Comparison of ENCODE assay signal across 8 cellular contexts in the genomic region with DNA sequence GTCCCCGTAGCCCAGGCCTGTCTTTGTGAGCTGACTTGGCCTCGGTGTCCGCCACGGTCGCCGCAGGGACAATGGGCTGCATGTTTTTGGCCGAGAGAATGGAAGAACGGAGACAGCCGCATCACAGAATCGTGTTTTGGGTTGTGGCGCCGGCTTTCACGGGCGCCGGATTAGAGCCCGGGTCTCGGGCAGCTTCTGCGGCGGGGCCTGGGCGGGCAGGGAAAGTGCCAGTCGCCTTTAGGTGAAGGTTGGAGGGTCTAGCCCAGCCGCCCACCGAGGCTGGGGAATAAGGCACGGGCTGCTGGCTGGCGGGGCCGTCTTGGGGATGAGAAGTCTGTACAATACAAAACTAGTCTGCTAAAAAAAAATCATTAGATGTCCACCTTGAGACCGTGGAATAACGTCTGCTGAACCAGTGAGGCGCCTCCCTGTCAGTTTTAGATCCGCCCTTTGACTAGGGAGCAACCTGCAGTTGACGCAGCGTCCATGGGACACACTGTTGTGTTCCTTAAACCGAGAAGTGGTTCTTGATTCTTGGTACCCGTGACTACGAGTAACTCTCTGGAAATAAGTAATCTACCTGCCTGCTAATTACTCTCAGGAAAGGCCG. TPM values are rescaled to one million over a fixed set of nuclear protein-coding genes. Genes with fewer than 3 reads are reported as not detected.
DNase-seq lines count a peak whose midpoint lies in the region; ATAC-seq, FAIRE-seq and TF ChIP-seq lines count a peak whose summit lies in the region.

No MANE protein-coding gene starts in this region.

- peaks cover 12 to 59% of the 10 kb centered on the region in 2 donors for H3K4me1 ChIP-seq in left lung

- DNase-seq in GM13976 (ENCODE audit: low spot score) (peak; percentile 50), NCI-H1105 treated with DMSO at 0.1 percent for 48 hours (lab: John Stamatoyannopoulos, UW) (peak; percentile 54), chondrocyte (ENCODE audit: low spot score) (no peak), left lung (peak in 1 of 2 donors; percentile 73), D721Med (ENCODE audit: insufficient read length, low spot score) (no peak)
- peak; percentile 23 to 31 for DNase-seq in stimulated activated CD4-positive, alpha-beta T cell treated with anti-CD3 and anti-CD28 coated beads, Interleukin-2, amount 100 ng/mL, for 48 hours

- no peaks in the 10 kb centered on the region for H3K27me3 ChIP-seq in left lung

- no peaks in the 10 kb centered on the region for H3K27me3 Mint-ChIP-seq in chondrocyte (ENCODE audit: low read depth)

- peak; percentile 14 for ATAC-seq in HG02623 (IDR thresholded peaks at IDR 0.05; ENCODE audit: unreplicated experiment)
- ATAC-seq in left lung, result peak; percentile 67

- peaks cover 49% of the 10 kb centered on the region for H3K4me1 Mint-ChIP-seq in chondrocyte (ENCODE audit: low read depth)

- H3K36me3 ChIP-seq in left lung, result peaks cover 0 to 18% of the 10 kb centered on the region in 2 donors

- H3K27ac ChIP-seq in VCaP (peak overlapping the region; percentile 95), left lung (peak overlapping the region; percentile 96 to 99)

- peaks cover 10% of the 10 kb centered on the region for H3K36me3 Mint-ChIP-seq in chondrocyte (ENCODE audit: low read depth)

- FAIRE-seq in D721Med (lab: Jason Lieb, UNC), result no peak

- peak overlapping the region; percentile 98 for H3K4me3 Mint-ChIP-seq in chondrocyte (ENCODE audit: unreplicated experiment)

- no peaks in the 10 kb centered on the region for H3K9me3 Mint-ChIP-seq in chondrocyte (ENCODE audit: low read depth)

- H3K4me3 ChIP-seq in left lung, result peak overlapping the region; percentile 85 to 92

- in situ Hi-C loops in GM13976 (cut with MboI; ENCODE audit: low sequenced_read_pairs, unreplicated experiment), result no loop called here

- intact Hi-C loops in left lung (cut with DNase I), result no loop called here

- TF ChIP-seq CTCF in GM13976 (IDR thresholded peaks at IDR 0.05; ENCODE audit: borderline replicate concordance, control extremely low read depth, extremely low read depth, insufficient read depth, missing control alignments) (no peak), VCaP (conservative IDR thresholded peaks at IDR 0.05) (no peak), chondrocyte (IDR thresholded peaks at IDR 0.05) (no peak), left lung (IDR thresholded peaks at IDR 0.05) (no peak), D721Med (IDR thresholded peaks at IDR 0.05; ENCODE audit: insufficient read depth, missing control alignments) (no peak)

- peak overlapping the region; percentile 100 for H3K27ac Mint-ChIP-seq in chondrocyte (ENCODE audit: unreplicated experiment)

- no peaks in the 10 kb centered on the region for H3K9me3 ChIP-seq in left lung

RNA-seq across cellular contexts. Expression of gene DNAJB9, which starts 0.6 kb away (rescaled TPM):
- 22.0 to 29.2 TPM (median 29.0 TPM) in 3 replicates for total RNA-seq in chondrocyte
- 10 to 100 TPM; 26.2 to 34.3 TPM for total RNA-seq in left lung

RNA-seq across cellular contexts. Expression of gene THAP5, which starts 0.7 kb away (rescaled TPM):
- total RNA-seq in chondrocyte, result 22.4 to 31.4 TPM (median 25.9 TPM) in 3 replicates
- 10 to 100 TPM; 19.4 to 24.3 TPM for total RNA-seq in left lung

RNA-seq across cellular contexts. Expression of gene PNPLA8, which starts 44.3 kb away (rescaled TPM):
- 25.2 to 26.8 TPM (median 26.2 TPM) in 3 replicates for total RNA-seq in chondrocyte
- 10 to 100 TPM; 32.3 to 33.4 TPM for total RNA-seq in left lung

Comparison
In these comparisons a context has a peak if more than half of its experiments do, and no peak if none do; other contexts are left out.
1. DNase-seq: peak in GM13976 (single experiment), NCI-H1105 treated with DMSO at 0.1 percent for 48 hours (single experiment) and stimulated activated CD4-positive, alpha-beta T cell treated with anti-CD3 and anti-CD28 coated beads, Interleukin-2, amount 100 ng/mL, for 48 hours (2 of 2); none in chondrocyte (single experiment) and D721Med (single experiment).